In genomic region chr7:20954711-20955641, GRCh38 we compare ENCODE assay signal across 17 cellular contexts.
DNase-seq lines count a peak whose midpoint lies in the region; ATAC-seq, FAIRE-seq and TF ChIP-seq lines count a peak whose summit lies in the region.
"Had no signal": no experiment of that assay in that cellular context is flagged by ENCODE, and none has a peak within 500 bp of the region (broad histone marks: within the 10 kb centered on the region; RNA-seq: fewer than 3 reads in every experiment).

No MANE protein-coding gene starts in this region.

- no peak overlapping the region for H3K4me3 ChIP-seq in bronchial epithelial cell (ENCODE audit: low read depth, low read length)
- H3K4me3 ChIP-seq in esophagus squamous epithelium: no peak overlapping the region
- H3K4me3 ChIP-seq: BLaER1 treated with 17β-estradiol and CSF1 and Interleukin-3, amounts not matched to agents 10 nM and 100 nM; GM12878 had no signal

- H3K27me3 ChIP-seq in bronchial epithelial cell (ENCODE audit: control insufficient read depth, insufficient read depth, low read length) (peaks cover 2% of the 10 kb centered on the region), esophagus squamous epithelium (no peaks in the 10 kb centered on the region)
- H3K27me3 ChIP-seq: BLaER1 treated with 17β-estradiol and CSF1 and Interleukin-3, amounts not matched to agents 10 nM and 100 nM had no signal

- H3K4me1 ChIP-seq in esophagus squamous epithelium: no peaks in the 10 kb centered on the region
- H3K4me1 ChIP-seq: BLaER1 treated with 17β-estradiol and CSF1 and Interleukin-3, amounts not matched to agents 10 nM and 100 nM had no signal

- H3K36me3 ChIP-seq in bronchial epithelial cell (ENCODE audit: control insufficient read depth, insufficient read depth, low read length) (no peaks in the 10 kb centered on the region), esophagus squamous epithelium (no peaks in the 10 kb centered on the region)
- H3K36me3 ChIP-seq: BLaER1 treated with 17β-estradiol and CSF1 and Interleukin-3, amounts not matched to agents 10 nM and 100 nM had no signal

- FAIRE-seq in bronchial epithelial cell (lab: Jason Lieb, UNC) (no peak), urothelium cell line (lab: Jason Lieb, UNC) (no peak)
- FAIRE-seq: GM12878, GM18507, RCC 7860 had no signal

- 67 to 83% methylated on average over 4 of the region's 4 CpGs for WGBS in esophagus squamous epithelium, 2 donors

- TF ChIP-seq CTCF in bronchial epithelial cell (IDR thresholded peaks at IDR 0.05; ENCODE audit: insufficient read depth, low read length, severe bottlenecking): no peak
- TF ChIP-seq CTCF in esophagus squamous epithelium (IDR thresholded peaks at IDR 0.05): no peak

- intact Hi-C loops in esophagus squamous epithelium (cut with DNase I): no loop called here

- no peak for ATAC-seq in GM19035 (IDR thresholded peaks at IDR 0.05; ENCODE audit: unreplicated experiment)
- ATAC-seq: GM12878 had no signal

- H3K9me3 ChIP-seq in esophagus squamous epithelium: no peaks in the 10 kb centered on the region
- H3K9me3 ChIP-seq: BLaER1 treated with 17β-estradiol and CSF1 and Interleukin-3, amounts not matched to agents 10 nM and 100 nM had no signal

- no peak overlapping the region for H3K27ac ChIP-seq in esophagus squamous epithelium
- H3K27ac ChIP-seq: BLaER1 treated with 17β-estradiol and CSF1 and Interleukin-3, amounts not matched to agents 10 nM and 100 nM had no signal

- DNase-seq in NCI-H2227 (lab: John Stamatoyannopoulos, UW; ENCODE audit: unreplicated experiment) (peak; percentile 7), NCI-H2227 treated with DMSO at 0.1 percent for 48 hours (lab: John Stamatoyannopoulos, UW) (no peak), bronchial epithelial cell (ENCODE audit: low read depth) (peak; percentile 7), left kidney (ENCODE audit: low read depth, low spot score) (peak; percentile 4), urothelium cell line (ENCODE audit: low spot score) (peak; percentile 18), Ammon's horn (ENCODE audit: low spot score) (no peak), esophagus squamous epithelium (lab: John Stamatoyannopoulos, UW) (no peak)
- DNase-seq: 8988T, NCI-H1092 treated with DMSO at 0.1 percent for 48 hours, NCI-H187, NCI-H510A treated with DMSO at 0.1 percent for 48 hours, SIG-M5 had no signal

- TF ChIP-seq POLR2A in esophagus squamous epithelium (IDR thresholded peaks at IDR 0.05): no peak

Comparison
In these comparisons a context has a peak if more than half of its experiments do, and no peak if none do; other contexts are left out.
1. DNase-seq: peak in NCI-H2227 (single experiment), bronchial epithelial cell (single experiment), left kidney (single experiment) and urothelium cell line (single experiment); none in NCI-H2227 treated with DMSO at 0.1 percent for 48 hours (single experiment), Ammon's horn (single experiment) and esophagus squamous epithelium (single experiment).